Comparison of ENCODE assay signal across 9 cellular contexts in genomic region chr9:134643306-134643705, GRCh38. TPM values are rescaled to one million over a fixed set of nuclear protein-coding genes. Genes with fewer than 3 reads are reported as not detected.
DNase-seq lines count a peak whose midpoint lies in the region; ATAC-seq and TF ChIP-seq lines count a peak whose summit lies in the region.
"Had no signal": no experiment of that assay in that cellular context is flagged by ENCODE, and none has a peak within 500 bp of the region (broad histone marks: within the 10 kb centered on the region; RNA-seq: fewer than 3 reads in every experiment).

No MANE protein-coding gene starts in this region.

- peak overlapping the region; percentile 80 for H3K4me3 ChIP-seq in hepatocyte
- H3K4me3 ChIP-seq in skeletal muscle satellite cell (ENCODE audit: low read length), result peak overlapping the region; percentile 82
- no peak overlapping the region for H3K4me3 ChIP-seq in effector memory CD4-positive, alpha-beta T cell (ENCODE audit: insufficient read depth, low read depth, low read length, poor library complexity, severe bottlenecking)

- H3K27me3 ChIP-seq in hepatocyte (no peaks in the 10 kb centered on the region), skeletal muscle satellite cell (ENCODE audit: control insufficient read depth, insufficient read depth, low read length) (no peaks in the 10 kb centered on the region)
- no peaks in the 10 kb centered on the region for H3K27me3 ChIP-seq in effector memory CD4-positive, alpha-beta T cell (replicated peaks; ENCODE audit: control insufficient read depth, insufficient read depth, low read length, poor library complexity, severe bottlenecking)

- H4K20me1 ChIP-seq in hepatocyte (ENCODE audit: insufficient read depth, poor library complexity, severe bottlenecking), result peaks cover 48% of the 10 kb centered on the region

- H3K4me1 ChIP-seq in hepatocyte (ENCODE audit: insufficient read depth) (peaks cover 38% of the 10 kb centered on the region), skeletal muscle satellite cell (ENCODE audit: control insufficient read depth, insufficient read depth, low read length) (peaks cover 50% of the 10 kb centered on the region)
- no peaks in the 10 kb centered on the region for H3K4me1 ChIP-seq in effector memory CD4-positive, alpha-beta T cell (ENCODE audit: control insufficient read depth, insufficient read depth, low read length, poor library complexity, severe bottlenecking)

- H3K79me2 ChIP-seq in hepatocyte, result peaks cover 55% of the 10 kb centered on the region

- H3K27ac ChIP-seq in hepatocyte, result peak overlapping the region; percentile 93
- H3K27ac ChIP-seq in effector memory CD4-positive, alpha-beta T cell (ENCODE audit: insufficient read depth, low read length, poor library complexity, severe bottlenecking), result no peak overlapping the region

- H2AFZ ChIP-seq in hepatocyte, result no peak overlapping the region

- no peaks in the 10 kb centered on the region for H3K9me2 ChIP-seq in hepatocyte (replicated peaks; ENCODE audit: insufficient read depth)

- no peak for TF ChIP-seq CTCF in hepatocyte (IDR thresholded peaks at IDR 0.05; ENCODE audit: poor library complexity)

- 26% methylated on average over 12 of the region's 12 CpGs for WGBS in hepatocyte (ENCODE audit: low lambda C conversion rate, missing lambda C conversion rate)

- H3K9ac ChIP-seq in skeletal muscle satellite cell (ENCODE audit: low read depth, low read length), result peak overlapping the region; percentile 87

- no peak for ATAC-seq in HG03565 (IDR thresholded peaks at IDR 0.05; ENCODE audit: unreplicated experiment)

- H3K36me3 ChIP-seq in hepatocyte (replicated peaks; ENCODE audit: insufficient read depth, low read depth) (no peaks in the 10 kb centered on the region), skeletal muscle satellite cell (ENCODE audit: insufficient read depth, low read length) (peaks cover 26% of the 10 kb centered on the region)
- no peaks in the 10 kb centered on the region for H3K36me3 ChIP-seq in effector memory CD4-positive, alpha-beta T cell (ENCODE audit: control insufficient read depth, insufficient read depth, low read length)

- DNase-seq in EL, result peak; percentile 78
- DNase-seq in T1000 (lab: John Stamatoyannopoulos, UW), result peak; percentile 10
- no peak for DNase-seq in hepatocyte (ENCODE audit: low spot score)
- DNase-seq in effector memory CD4-positive, alpha-beta T cell, result no peak
- no peak for DNase-seq in NAMALWA (ENCODE audit: low spot score)
- DNase-seq in midbrain (lab: John Stamatoyannopoulos, UW), result no peak
- DNase-seq: activated CD4-positive, alpha-beta T cell treated with anti-CD3 and anti-CD28 coated beads, Interleukin-2, amount 50 U/mL, for 4 hours had no signal

- H3K9me3 ChIP-seq in hepatocyte (ENCODE audit: low read depth) (no peaks in the 10 kb centered on the region), skeletal muscle satellite cell (replicated peaks; ENCODE audit: low read length) (no peaks in the 10 kb centered on the region)
- H3K9me3 ChIP-seq in effector memory CD4-positive, alpha-beta T cell (ENCODE audit: control insufficient read depth, low read length), result no peaks in the 10 kb centered on the region

- peak overlapping the region; percentile 81 for H3K4me2 ChIP-seq in hepatocyte
- peak overlapping the region; percentile 98 for H3K4me2 ChIP-seq in skeletal muscle satellite cell (ENCODE audit: low read length)

RNA-seq across cellular contexts. Expression of gene COL5A1, which starts 1.7 kb away (rescaled TPM):
- total RNA-seq in hepatocyte, result 163 and 342 TPM in 2 replicates
- 347 and 371 TPM in 2 replicates for polyA plus RNA-seq in hepatocyte
- total RNA-seq in skeletal muscle satellite cell (2012; rRNA removed), result 64.6 and 148 TPM in 2 replicates

Comparison
In these comparisons a context has a peak if more than half of its experiments do, and no peak if none do; other contexts are left out.
1. DNase-seq: peak in EL (single experiment) and T1000 (single experiment); none in hepatocyte (single experiment), effector memory CD4-positive, alpha-beta T cell (0 of 3), NAMALWA (single experiment) and midbrain (single experiment).